ENCODE assay signal across 8 cellular contexts in the genomic region with DNA sequence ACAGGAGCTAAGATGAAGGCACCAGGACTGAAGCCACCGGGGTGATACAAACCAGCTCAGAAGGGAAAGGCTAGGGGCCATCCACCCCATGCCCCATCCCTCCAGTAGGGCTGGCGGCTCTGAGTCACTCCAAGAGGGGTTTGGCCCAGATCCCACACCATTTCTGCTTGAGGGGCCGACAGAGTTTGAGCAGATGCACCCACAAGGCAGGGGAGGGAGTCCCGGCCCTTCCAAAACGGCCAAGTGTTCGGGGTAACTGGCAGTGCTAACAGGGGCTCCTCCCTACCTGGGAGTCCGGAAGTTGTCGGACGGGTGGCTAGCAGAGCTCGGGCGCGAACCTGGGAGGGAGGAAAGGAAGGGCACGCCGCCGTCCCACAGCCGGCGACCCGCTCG. TPM values are rescaled to one million over a fixed set of nuclear protein-coding genes. Genes with fewer than 3 reads are reported as not detected.
DNase-seq lines count a peak whose midpoint lies in the region; ATAC-seq, FAIRE-seq and TF ChIP-seq lines count a peak whose summit lies in the region.

No MANE protein-coding gene starts in this region.

- FAIRE-seq in RCC 7860 (lab: Jason Lieb, UNC), result peak; percentile 40

- intact Hi-C loops in lower lobe of right lung (cut with DNase I), result no loop called here

- H3K27ac ChIP-seq in lower lobe of right lung (peak overlapping the region; percentile 94), thoracic aorta (peak overlapping the region; percentile 86 to 96)

- H3K27me3 ChIP-seq in lower lobe of right lung (ENCODE audit: low read depth) (no peaks in the 10 kb centered on the region), thoracic aorta (replicated peaks; ENCODE audit: insufficient read depth) (no peaks in the 10 kb centered on the region)

- no peaks in the 10 kb centered on the region for H3K9me3 ChIP-seq in lower lobe of right lung
- H3K9me3 ChIP-seq in thoracic aorta, result no peaks in the 10 kb centered on the region

- H3K36me3 ChIP-seq in lower lobe of right lung, result peaks cover 3% of the 10 kb centered on the region
- H3K36me3 ChIP-seq in thoracic aorta, result no peaks in the 10 kb centered on the region

- ATAC-seq in HG02852 (IDR thresholded peaks at IDR 0.05; ENCODE audit: unreplicated experiment) (peak; percentile 30), lower lobe of right lung (peak; percentile 21 to 25), thoracic aorta (ENCODE audit: insufficient number of reproducible peaks, low FRiP score, low read depth) (no peak)

- peaks cover 24% of the 10 kb centered on the region for H3K4me1 ChIP-seq in lower lobe of right lung
- H3K4me1 ChIP-seq in thoracic aorta (ENCODE audit: control insufficient read depth in 1 of 2, low read depth in 2 of 2), result peaks cover 3 to 37% of the 10 kb centered on the region in 2 donors

- H3K4me3 ChIP-seq in choroid plexus epithelial cell (ENCODE audit: low read depth, low read length) (peak overlapping the region; percentile 61), lower lobe of right lung (peak overlapping the region; percentile 63), thoracic aorta (peak overlapping the region; percentile 81)

- DNase-seq in activated CD4-positive, alpha-beta T cell treated with anti-CD3 and anti-CD28 coated beads for 48 hours, result peak; percentile 45
- no peak for DNase-seq in activated CD4-positive, alpha-beta T cell treated with anti-CD3 and anti-CD28 coated beads, Interleukin-2, amount 50 U/mL, for 1 hour
- DNase-seq in RCC 7860 (ENCODE audit: low spot score) (peak; percentile 15), choroid plexus epithelial cell (ENCODE audit: low read depth) (peak; percentile 38), lower lobe of right lung (no peak), thoracic aorta (ENCODE audit: low spot score) (peak; percentile 15), inferior parietal cortex (ENCODE audit: extremely low spot score) (no peak)

- TF ChIP-seq CTCF in choroid plexus epithelial cell (conservative IDR thresholded peaks at IDR 0.05; ENCODE audit: low read depth, low read length) (no peak), lower lobe of right lung (IDR thresholded peaks at IDR 0.05) (no peak), thoracic aorta (IDR thresholded peaks at IDR 0.05) (no peak)

RNA-seq across cellular contexts. Expression of gene SLC10A3, which starts 0.4 kb away (rescaled TPM):
- total RNA-seq in lower lobe of right lung (20.2 TPM), thoracic aorta (10 to 100 TPM; 26.7 to 55.5 TPM)

RNA-seq across cellular contexts. Expression of gene UBL4A, which starts 3.6 kb away (rescaled TPM):
- total RNA-seq in lower lobe of right lung (34.0 TPM), thoracic aorta (10 to 100 TPM; 28.1 to 67.1 TPM)

RNA-seq across cellular contexts. Expression of gene LAGE3, which starts 10.9 kb away (rescaled TPM):
- 20.4 TPM for total RNA-seq in lower lobe of right lung
- 1 to 10 TPM; 2.1 to 8.9 TPM for total RNA-seq in thoracic aorta

RNA-seq across cellular contexts. Expression of gene FAM3A, which starts 26.0 kb away (rescaled TPM):
- total RNA-seq in lower lobe of right lung (39.7 TPM), thoracic aorta (10 to 100 TPM; 31.0 to 52.3 TPM)

RNA-seq across cellular contexts. Expression of gene PLXNA3, which starts 31.9 kb away (rescaled TPM):
- total RNA-seq in lower lobe of right lung (49.0 TPM), thoracic aorta (10 to 100 TPM; 39.3 to 40.9 TPM)

Comparison
In these comparisons a context has a peak if more than half of its experiments do, and no peak if none do; other contexts are left out.
1. DNase-seq: peak in activated CD4-positive, alpha-beta T cell treated with anti-CD3 and anti-CD28 coated beads for 48 hours (single experiment), RCC 7860 (single experiment), choroid plexus epithelial cell (single experiment) and thoracic aorta (single experiment); none in activated CD4-positive, alpha-beta T cell treated with anti-CD3 and anti-CD28 coated beads, Interleukin-2, amount 50 U/mL, for 1 hour (single experiment), lower lobe of right lung (single experiment) and inferior parietal cortex (single experiment).
2. Peak in every context shown above with its lines, with median percentiles within 50 percentile points of each other: H3K4me3 ChIP-seq.